8 cellular contexts compared by ENCODE assay signal in the genomic region with DNA sequence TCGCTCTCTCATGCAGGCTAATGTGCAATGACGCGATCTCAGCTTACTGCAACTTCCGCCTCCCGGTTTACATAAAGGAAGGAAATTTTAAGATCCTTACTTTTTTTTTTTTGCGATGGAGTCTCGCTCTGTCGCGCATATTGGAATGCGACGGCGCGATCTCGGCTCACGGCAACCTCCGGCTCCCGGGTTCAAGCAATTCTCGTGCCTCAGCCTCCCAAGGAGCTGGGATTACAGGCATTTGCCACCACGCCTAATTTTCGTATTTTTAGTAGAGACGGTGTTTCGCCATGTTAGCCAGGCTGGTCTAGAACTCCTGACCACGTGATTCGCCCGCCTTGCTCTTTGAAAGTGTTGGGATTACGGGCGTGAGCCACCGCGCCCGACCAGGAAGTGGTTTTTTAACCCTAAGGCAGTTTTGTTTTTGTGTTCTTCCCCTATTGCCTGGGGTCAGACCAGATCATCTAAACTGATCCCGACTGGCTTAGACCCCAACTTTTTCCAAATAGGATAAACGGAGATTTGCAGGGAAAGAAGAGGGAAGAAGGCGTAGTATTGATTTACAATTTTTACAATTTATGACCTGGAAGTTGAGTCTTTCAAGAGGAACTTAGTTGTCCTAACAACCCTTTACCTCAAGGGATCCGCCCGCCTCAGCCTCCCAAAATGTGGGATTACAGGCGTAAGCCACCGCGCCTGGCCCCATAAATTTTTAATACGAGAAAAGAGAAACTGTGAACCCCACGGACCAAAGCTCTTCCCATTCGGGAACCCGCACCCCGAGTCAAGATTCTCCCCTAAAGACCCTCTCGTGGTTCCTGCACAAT.
DNase-seq lines count a peak whose midpoint lies in the region; ATAC-seq and TF ChIP-seq lines count a peak whose summit lies in the region.

No MANE protein-coding gene starts in this region.

- ATAC-seq in activated T-cell treated with anti-CD3 and anti-CD28 coated beads, Interleukin-2, amount 50 U/mL, for 4 hours = no peak
- no peak for ATAC-seq in naive B cell (ENCODE audit: low read depth in 2 of 2)

- DNase-seq in AG04449 (ENCODE audit: low read depth, low spot score) (no peak), fibroblast of gingiva (ENCODE audit: low read depth) (peak; percentile 70), naive B cell (peak; percentile 37), NCI-H524 treated with DMSO at 0.1 percent for 48 hours (lab: John Stamatoyannopoulos, UW) (no peak), kidney glomerular epithelial cell (lab: John Stamatoyannopoulos, UW) (no peak)
- no peak for DNase-seq in activated T-cell treated with anti-CD3 and anti-CD28 coated beads, Interleukin-2, amount 50 U/mL, for 4 hours

- H3K27me3 ChIP-seq in subcutaneous abdominal adipose tissue (ENCODE audit: control insufficient read depth in 5 of 5, insufficient read depth in 4 of 5, low read length in 5 of 5) = no peaks in the 10 kb centered on the region

- CTCF ChIA-PET in AG04449 (lab: Yijun Ruan, JAX) = no interaction called here
- CTCF ChIA-PET in HEK293 (lab: Yijun Ruan, JAX) = interaction anchor here (1.0 kb wide), 1 partner anchor 12 kb away, joined by 3 read pairs; no protein-coding TSS in a partner anchor

- H3K4me1 ChIP-seq in HEK293 (ENCODE audit: control insufficient read depth, insufficient read depth, low read length) = no peaks in the 10 kb centered on the region
- H3K4me1 ChIP-seq in subcutaneous abdominal adipose tissue (ENCODE audit: control insufficient read depth in 5 of 5, insufficient read depth in 5 of 5, low read length in 5 of 5) = peaks cover 0 to 15% (median 11%) of the 10 kb centered on the region in 5 donors

- H3K4me3 Mint-ChIP-seq in activated T-cell treated with anti-CD3 and anti-CD28 coated beads, Interleukin-2, amount 50 U/mL, for 4 hours = peak overlapping the region; percentile 94
- H3K4me3 Mint-ChIP-seq in naive B cell = peak overlapping the region; percentile 96 to 100 (median 99)

- H3K4me3 ChIP-seq in AG04449 (ENCODE audit: low read depth, low read length) (peak overlapping the region; percentile 61), HEK293 (ENCODE audit: low read depth, low read length) (peak overlapping the region; percentile 41), subcutaneous abdominal adipose tissue (ENCODE audit: low read depth in 1 of 5, low read length in 5 of 5) (peak overlapping the region; percentile 78 to 89 (median 85))

- H3K36me3 Mint-ChIP-seq in activated T-cell treated with anti-CD3 and anti-CD28 coated beads, Interleukin-2, amount 50 U/mL, for 4 hours (ENCODE audit: insufficient read depth) = peaks cover 10% of the 10 kb centered on the region
- peaks cover 0 to 3% of the 10 kb centered on the region in 2 donors for H3K36me3 Mint-ChIP-seq in naive B cell

- H3K27ac Mint-ChIP-seq in naive B cell = peak overlapping the region; percentile 89 to 97 (median 95)

- H3K36me3 ChIP-seq in HEK293 (ENCODE audit: control insufficient read depth in 2 of 2, insufficient read depth in 1 of 2, low read length in 2 of 2) = no peaks in the 10 kb centered on the region
- peaks cover 0 to 4% (median 0%) of the 10 kb centered on the region in 5 donors for H3K36me3 ChIP-seq in subcutaneous abdominal adipose tissue (ENCODE audit: control insufficient read depth in 5 of 5, insufficient read depth in 5 of 5, low read length in 5 of 5)

- TF ChIP-seq CTCF in AG04449 (IDR thresholded peaks at IDR 0.05; ENCODE audit: insufficient read depth, low read length, missing control alignments) = no peak
- TF ChIP-seq CTCF in HEK293 (tag by site-specific recombination; IDR thresholded peaks at IDR 0.05) = no peak

- peak overlapping the region; percentile 37 to 85 (median 80) for H3K9ac ChIP-seq in subcutaneous abdominal adipose tissue (ENCODE audit: low read length in 5 of 5)

- H3K27me3 Mint-ChIP-seq in activated T-cell treated with anti-CD3 and anti-CD28 coated beads, Interleukin-2, amount 50 U/mL, for 4 hours (ENCODE audit: low read depth) = peaks cover 3% of the 10 kb centered on the region
- no peaks in the 10 kb centered on the region for H3K27me3 Mint-ChIP-seq in naive B cell

- H3K4me1 Mint-ChIP-seq in activated T-cell treated with anti-CD3 and anti-CD28 coated beads, Interleukin-2, amount 50 U/mL, for 4 hours (ENCODE audit: low read depth) = peaks cover 9% of the 10 kb centered on the region
- H3K4me1 Mint-ChIP-seq in naive B cell = peaks cover 3 to 30% (median 28%) of the 10 kb centered on the region in 3 donors

- H3K9me3 ChIP-seq in HEK293 (ENCODE audit: control insufficient read depth, insufficient read depth, low read depth, low read length) (no peaks in the 10 kb centered on the region), subcutaneous abdominal adipose tissue (ENCODE audit: control insufficient read depth in 5 of 5, low read length in 5 of 5) (no peaks in the 10 kb centered on the region)

- POLR2A ChIA-PET in AG04449 (lab: Yijun Ruan, JAX) (interaction anchor here (0.8 kb wide), 1 partner anchor 142 kb away, joined by 4 read pairs; the partner anchor contains the start of gene ZNF737), HEK293 (lab: Yijun Ruan, JAX) (interaction anchor here (0.6 kb wide), 1 partner anchor 353 kb away, joined by 3 read pairs; no protein-coding TSS in a partner anchor)

- H3K9me3 Mint-ChIP-seq in activated T-cell treated with anti-CD3 and anti-CD28 coated beads, Interleukin-2, amount 50 U/mL, for 4 hours = peaks cover 4% of the 10 kb centered on the region
- H3K9me3 Mint-ChIP-seq in naive B cell = no peaks in the 10 kb centered on the region

- no peak overlapping the region for H3K27ac ChIP-seq in HEK293 (ENCODE audit: extremely low read depth, low read depth, low read length)
- peak overlapping the region; percentile 73 for H3K27ac ChIP-seq in subcutaneous abdominal adipose tissue (ENCODE audit: low read depth, low read length)

TF ChIP-seq in HEK293, 187 proteins besides CTCF, POLR2A, EP300 and RAD21:
- TF ChIP-seq, protein P1, sequence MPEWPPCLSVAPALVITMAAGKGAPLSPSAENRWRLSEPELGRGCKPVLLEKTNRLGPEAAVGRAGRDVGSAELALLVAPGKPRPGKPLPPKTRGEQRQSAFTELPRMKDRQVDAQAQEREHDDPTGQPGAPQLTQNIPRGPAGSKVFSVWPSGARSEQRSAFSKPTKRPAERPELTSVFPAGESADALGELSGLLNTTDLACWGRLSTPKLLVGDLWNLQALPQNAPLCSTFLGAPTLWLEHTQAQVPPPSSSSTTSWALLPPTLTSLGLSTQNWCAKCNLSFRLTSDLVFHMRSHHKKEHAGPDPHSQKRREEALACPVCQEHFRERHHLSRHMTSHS (tag by site-specific recombination; IDR thresholded peaks at IDR 0.05) = no peak
- no peak for TF ChIP-seq ZBTB8A (tag by site-specific recombination; IDR thresholded peaks at IDR 0.05)
- TF ChIP-seq PRDM2 (tag by site-specific recombination; IDR thresholded peaks at IDR 0.05; ENCODE audit: borderline replicate concordance) = no peak
- TF ChIP-seq ZNF2 (tag by site-specific recombination; IDR thresholded peaks at IDR 0.05) = no peak

Comparison
In these comparisons a context has a peak if more than half of its experiments do, and no peak if none do; other contexts are left out.
1. DNase-seq: peak in fibroblast of gingiva (single experiment) and naive B cell (single experiment); none in AG04449 (single experiment), activated T-cell treated with anti-CD3 and anti-CD28 coated beads, Interleukin-2, amount 50 U/mL, for 4 hours (single experiment), NCI-H524 treated with DMSO at 0.1 percent for 48 hours (single experiment) and kidney glomerular epithelial cell (single experiment).
2. Peak in every context shown above with its lines, with median percentiles within 50 percentile points of each other: H3K4me3 ChIP-seq.